Comparison of ENCODE assay signal across 31 cellular contexts in genomic region chr20:18999076-18999475, GRCh38.
"Had no signal": no experiment of that assay in that cellular context is flagged by ENCODE, and none has a peak within 500 bp of the region (broad histone marks: within the 10 kb centered on the region; RNA-seq: fewer than 3 reads in every experiment).

No MANE protein-coding gene starts in this region.

- H3K36me3 ChIP-seq: adrenal gland, esophagus muscularis mucosa, gastrocnemius medialis, heart right ventricle, WERI-Rb-1 had no signal

- H3K4me1 ChIP-seq: body of pancreas, esophagus muscularis mucosa, foreskin keratinocyte, gastrocnemius medialis, heart right ventricle had no signal

- H3K4me3 ChIP-seq: adrenal gland, body of pancreas, esophagus muscularis mucosa, gastrocnemius medialis, heart right ventricle had no signal

- DNase-seq: activated B cell treated with CpG ODN at 0.5 μM for 24 hours; activated CD4-positive, alpha-beta T cell treated with anti-CD3 and anti-CD28 coated beads for 48 hours; activated CD4-positive, alpha-beta T cell treated with anti-CD3 and anti-CD28 coated beads, Interleukin-2, amount 50 U/mL, for 1 hour; activated CD4-positive, alpha-beta T cell treated with anti-CD3 and anti-CD28 coated beads, Interleukin-2, amount 50 U/mL, for 48 hours; activated CD8-positive, alpha-beta memory T cell treated with anti-CD3 and anti-CD28 coated beads for 24 hours; activated CD8-positive, alpha-beta T cell treated with anti-CD3 and anti-CD28 coated beads for 36 hours; activated effector memory CD4-positive, alpha-beta T cell treated with Interleukin-2 at 50 U/mL for 16 hours; activated naive CD4-positive, alpha-beta T cell treated with anti-CD3 and anti-CD28 coated beads for 36 hours; activated naive CD8-positive, alpha-beta T cell treated with anti-CD3 and anti-CD28 coated beads for 36 hours; activated naive CD8-positive, alpha-beta T cell treated with anti-CD3 and anti-CD28 coated beads, Interleukin-2, amount 50 U/mL, for 24 hours; activated T-cell treated with anti-CD3 and anti-CD28 coated beads, Interleukin-2, amount 50 U/mL, for 4 hours; amygdala; aorta; body of pancreas; caudate nucleus; cortex of kidney; dermis blood vessel endothelial cell; effector CD4-positive, alpha-beta T cell; effector memory CD8-positive, alpha-beta T cell; erythroblast; foreskin keratinocyte; gastrocnemius medialis; heart right ventricle; T-helper 17 cell; T1000; WERI-Rb-1 had no signal

- ATAC-seq: activated CD4-positive, CD25-positive, alpha-beta regulatory T cell treated with anti-CD3 and anti-CD28 coated beads, Interleukin-2, amount 50 U/mL, for 24 hours; activated CD8-positive, alpha-beta T cell treated with anti-CD3 and anti-CD28 coated beads for 36 hours; activated naive CD8-positive, alpha-beta T cell treated with anti-CD3 and anti-CD28 coated beads, Interleukin-2, amount 50 U/mL, for 24 hours; activated T-cell treated with anti-CD3 and anti-CD28 coated beads, Interleukin-2, amount 50 U/mL, for 4 hours; activated T-helper 17 cell treated with anti-CD3 and anti-CD28 coated beads, Interleukin-2, amount 50 U/mL, for 72 hours; body of pancreas; effector memory CD8-positive, alpha-beta T cell; foreskin keratinocyte; gastrocnemius medialis; heart right ventricle; T-helper 17 cell had no signal

- H3K27me3 ChIP-seq: adrenal gland, body of pancreas, esophagus muscularis mucosa, foreskin keratinocyte, gastrocnemius medialis, heart right ventricle had no signal

- H3K27ac ChIP-seq: adrenal gland, body of pancreas, esophagus muscularis mucosa, foreskin keratinocyte, gastrocnemius medialis, heart right ventricle, WERI-Rb-1 had no signal

- FAIRE-seq: colon had no signal

- H3K9me3 ChIP-seq: adrenal gland, body of pancreas, esophagus muscularis mucosa, gastrocnemius medialis, heart right ventricle had no signal
